In genomic region chr3:168186293-168186983, GRCh38 we compare ENCODE assay signal across 17 cellular contexts.
"Had no signal": no experiment of that assay in that cellular context is flagged by ENCODE, and none has a peak within 500 bp of the region (broad histone marks: within the 10 kb centered on the region; RNA-seq: fewer than 3 reads in every experiment).

No MANE protein-coding gene starts in this region.

- H3K27ac ChIP-seq: ascending aorta, epithelial cell of prostate, gastroesophageal sphincter, right atrium auricular region, skin epidermis, tibial nerve had no signal

- H3K4me3 ChIP-seq: ascending aorta, gastroesophageal sphincter, right atrium auricular region, skin epidermis, tibial nerve had no signal

- H3K9me3 ChIP-seq: ascending aorta, gastroesophageal sphincter, right atrium auricular region, tibial nerve had no signal

- DNase-seq: activated CD4-positive, CD25-positive, alpha-beta regulatory T cell treated with anti-CD3 and anti-CD28 coated beads, Interleukin-2, amount 50 U/mL, for 72 hours; activated naive CD4-positive, alpha-beta T cell; activated naive CD8-positive, alpha-beta T cell treated with anti-CD3 and anti-CD28 coated beads, Interleukin-2, amount 50 U/mL, for 24 hours; activated T-cell treated with anti-CD3 and anti-CD28 coated beads for 4 hours; dermis blood vessel endothelial cell; effector memory CD8-positive, alpha-beta T cell; nephron progenitor cell; occipital lobe; stimulated activated CD4-positive, alpha-beta T cell treated with anti-CD3 and anti-CD28 coated beads, Interleukin-4, amount 100 ng/mL, for 24 hours; stimulated activated naive CD4-positive, alpha-beta T cell; T-helper 1 cell had no signal

- H3K4me1 ChIP-seq: ascending aorta, right atrium auricular region, tibial nerve had no signal

- H3K36me3 ChIP-seq: ascending aorta, gastroesophageal sphincter, right atrium auricular region, tibial nerve had no signal

- ATAC-seq: activated naive CD8-positive, alpha-beta T cell treated with anti-CD3 and anti-CD28 coated beads, Interleukin-2, amount 50 U/mL, for 24 hours; effector memory CD8-positive, alpha-beta T cell; gastroesophageal sphincter had no signal

- H3K27me3 ChIP-seq: ascending aorta, gastroesophageal sphincter, right atrium auricular region, tibial nerve had no signal
